ENCODE assay signal across 8 cellular contexts in genomic region chr14:36582011-36582873, GRCh38. TPM values are rescaled to one million over a fixed set of nuclear protein-coding genes. Genes with fewer than 3 reads are reported as not detected.
A peak's percentile ranks its signal among the peaks of the same experiment; 100 is the strongest.
DNase-seq lines count a peak whose midpoint lies in the region; ATAC-seq and TF ChIP-seq lines count a peak whose summit lies in the region.

NKX2-8 (minus strand) TSS chr14:36582614; CDS start chr14:36582389, 225 bp downstream.

- H3K27me3 ChIP-seq in NT2/D1 (ENCODE audit: insufficient read depth, insufficient read length) = peaks cover 89% of the 10 kb centered on the region
- peaks cover 3 to 33% of the 10 kb centered on the region in 2 donors for H3K27me3 ChIP-seq in right atrium auricular region
- H3K27me3 ChIP-seq in skeletal muscle tissue (ENCODE audit: control insufficient read depth in 3 of 3, insufficient read depth in 3 of 3, low read length in 3 of 3) = peaks cover 72 to 78% (median 75%) of the 10 kb centered on the region in 3 donors

- no peaks in the 10 kb centered on the region for H3K9me3 ChIP-seq in NT2/D1 (ENCODE audit: insufficient read depth, low read length)
- H3K9me3 ChIP-seq in right atrium auricular region = no peaks in the 10 kb centered on the region
- no peaks in the 10 kb centered on the region for H3K9me3 ChIP-seq in skeletal muscle tissue (ENCODE audit: control insufficient read depth in 3 of 3, low read length in 3 of 3)

- peak; percentile 48 for DNase-seq in DMS 273 (lab: John Stamatoyannopoulos, UW; ENCODE audit: unreplicated experiment)
- no peak for DNase-seq in DMS 273 treated with DMSO at 0.1 percent for 48 hours (lab: John Stamatoyannopoulos, UW)
- DNase-seq in NT2/D1 (ENCODE audit: low read depth, low spot score) = no peak
- DNase-seq in right atrium auricular region (ENCODE audit: low spot score) = no peak
- DNase-seq in activated effector memory CD4-positive, alpha-beta T cell treated with Interleukin-2 at 50 U/mL for 16 hours = no peak

- H3K4me1 ChIP-seq in NT2/D1 (ENCODE audit: insufficient read depth, insufficient read length) (no peaks in the 10 kb centered on the region), right atrium auricular region (peaks cover 0 to 28% of the 10 kb centered on the region in 2 donors), skeletal muscle tissue (ENCODE audit: control insufficient read depth in 3 of 3, insufficient read depth in 3 of 3, low read length in 3 of 3) (peaks cover 6 to 19% (median 17%) of the 10 kb centered on the region in 3 donors)

- H3K4me3 ChIP-seq in NT2/D1 (ENCODE audit: insufficient read length, low read depth) (peak within 1 kb of the TSS; percentile 56), right atrium auricular region (peak within 1 kb of the TSS; percentile 17 to 48), skeletal muscle tissue (ENCODE audit: low read length in 3 of 3) (peak within 1 kb of the TSS; percentile 43 to 67 (median 66))

- TF ChIP-seq CTCF in right atrium auricular region (IDR thresholded peaks at IDR 0.05) = no peak

- H3K27ac ChIP-seq in right atrium auricular region = no peak within 1 kb of the TSS
- H3K27ac ChIP-seq in skeletal muscle tissue (ENCODE audit: low read depth, low read length) = no peak within 1 kb of the TSS

- H3K9ac ChIP-seq in NT2/D1 (ENCODE audit: insufficient read length, low read depth) (peak within 1 kb of the TSS; percentile 56), skeletal muscle tissue (ENCODE audit: low read depth in 1 of 3, low read length in 3 of 3) (no peak within 1 kb of the TSS)

- H3K36me3 ChIP-seq in NT2/D1 (ENCODE audit: insufficient read depth, insufficient read length, low read length) (no peaks in the 10 kb centered on the region), right atrium auricular region (no peaks in the 10 kb centered on the region), skeletal muscle tissue (ENCODE audit: control insufficient read depth in 3 of 3, insufficient read depth in 3 of 3, low read length in 3 of 3) (no peaks in the 10 kb centered on the region)

- ATAC-seq in GM21723 (IDR thresholded peaks at IDR 0.05; ENCODE audit: unreplicated experiment) = no peak
- ATAC-seq in HG02678 (IDR thresholded peaks at IDR 0.05; ENCODE audit: unreplicated experiment) = no peak

RNA-seq across cellular contexts. Expression of gene NKX2-8, which starts in this region (rescaled TPM):
- not detected for total RNA-seq in right atrium auricular region
- total RNA-seq in skeletal muscle tissue = not detected
